18 cellular contexts compared by ENCODE assay signal in the genomic region with DNA sequence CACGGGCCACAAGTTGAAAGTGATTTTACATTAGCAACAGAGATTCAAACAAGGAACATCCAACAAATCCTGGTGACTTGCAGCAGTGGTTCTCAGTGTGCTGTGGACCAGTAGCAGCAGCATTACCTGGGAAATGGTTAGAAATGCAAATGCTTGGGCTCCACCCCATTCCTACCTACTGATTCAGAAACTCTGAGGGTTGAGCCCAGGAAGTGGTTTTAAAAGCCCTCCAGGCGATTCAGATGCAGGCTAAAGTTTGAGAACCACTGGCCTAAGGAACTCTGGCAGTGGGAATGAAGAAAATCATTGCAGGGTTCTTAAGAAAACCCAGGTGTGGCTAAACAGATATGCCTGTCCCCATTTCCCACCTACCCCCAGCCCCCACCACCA.
DNase-seq lines count a peak whose midpoint lies in the region; ATAC-seq, FAIRE-seq and TF ChIP-seq lines count a peak whose summit lies in the region.
"Had no signal": no experiment of that assay in that cellular context is flagged by ENCODE, and none has a peak within 500 bp of the region (broad histone marks: within the 10 kb centered on the region; RNA-seq: fewer than 3 reads in every experiment).

No MANE protein-coding gene starts in this region.

- no peak for TF ChIP-seq POLR2A in prostate gland (IDR thresholded peaks at IDR 0.05)

- H3K27ac ChIP-seq in prostate gland = no peak overlapping the region
- no peak overlapping the region for H3K27ac ChIP-seq in naive thymus-derived CD4-positive, alpha-beta T cell (ENCODE audit: low read depth, low read length)
- H3K27ac ChIP-seq: ascending aorta, heart right ventricle, WERI-Rb-1 had no signal

- H3K27me3 Mint-ChIP-seq in naive thymus-derived CD4-positive, alpha-beta T cell = peaks cover 2 to 29% (median 17%) of the 10 kb centered on the region in 5 donors

- no peaks in the 10 kb centered on the region for H3K9me3 ChIP-seq in prostate gland
- no peaks in the 10 kb centered on the region for H3K9me3 ChIP-seq in naive thymus-derived CD4-positive, alpha-beta T cell (ENCODE audit: control insufficient read depth in 2 of 3, low read length in 3 of 3)
- H3K9me3 ChIP-seq: ascending aorta, heart right ventricle had no signal

- DNase-seq in GM18507 (ENCODE audit: extremely low spot score, insufficient read length, low read depth) (no peak), NCI-H226 (peak; percentile 92), epithelial cell of esophagus (ENCODE audit: low read depth) (peak; percentile 98), prostate gland (ENCODE audit: low spot score) (peak; percentile 26), CD1c-positive myeloid dendritic cell (ENCODE audit: extremely low spot score) (no peak)
- DNase-seq in naive thymus-derived CD4-positive, alpha-beta T cell = no peak
- DNase-seq: activated T-cell treated with anti-CD3 and anti-CD28 coated beads, Interleukin-2, amount 50 U/mL, for 4 hours; CD8-positive, alpha-beta T cell; heart right ventricle; NCI-H2227 treated with DMSO at 0.1 percent for 48 hours; SHP77 treated with DMSO at 0.1 percent for 48 hours; stimulated activated CD4-positive, alpha-beta T cell treated with anti-CD3 and anti-CD28 coated beads, Interleukin-4, amount 100 ng/mL, for 1 hour; stimulated activated naive CD8-positive, alpha-beta T cell treated with anti-CD3 and anti-CD28 coated beads, Interleukin-15, Interleukin-2, amounts not matched to agents 100 U/mL and 50 U/mL, for 24 hours had no signal

- ATAC-seq in GM18909 (IDR thresholded peaks at IDR 0.05; ENCODE audit: poor library complexity, unreplicated experiment) (no peak), GM21526 (IDR thresholded peaks at IDR 0.05; ENCODE audit: low FRiP score, unreplicated experiment) (no peak)
- ATAC-seq in naive thymus-derived CD4-positive, alpha-beta T cell = no peak
- ATAC-seq: activated T-cell treated with anti-CD3 and anti-CD28 coated beads, Interleukin-2, amount 50 U/mL, for 4 hours; CD8-positive, alpha-beta T cell; stimulated activated naive CD8-positive, alpha-beta T cell treated with anti-CD3 and anti-CD28 coated beads, Interleukin-15, Interleukin-2, amounts not matched to agents 100 U/mL and 50 U/mL, for 24 hours had no signal

- no peaks in the 10 kb centered on the region for H3K27me3 ChIP-seq in prostate gland (replicated peaks; ENCODE audit: insufficient read depth)
- H3K27me3 ChIP-seq in naive thymus-derived CD4-positive, alpha-beta T cell (ENCODE audit: control insufficient read depth in 2 of 2, insufficient read depth in 2 of 2, low read length in 2 of 2) = peaks cover 0 to 3% of the 10 kb centered on the region in 2 donors
- H3K27me3 ChIP-seq: ascending aorta, heart right ventricle had no signal

- no peaks in the 10 kb centered on the region for H3K36me3 Mint-ChIP-seq in naive thymus-derived CD4-positive, alpha-beta T cell
- H3K36me3 Mint-ChIP-seq: CD8-positive, alpha-beta T cell had no signal

- POLR2A ChIA-PET in naive thymus-derived CD4-positive, alpha-beta T cell (lab: Charles Lee) = no interaction called here

- H3K4me1 ChIP-seq in prostate gland (replicated peaks) = no peaks in the 10 kb centered on the region
- H3K4me1 ChIP-seq in naive thymus-derived CD4-positive, alpha-beta T cell (ENCODE audit: control insufficient read depth in 2 of 2, insufficient read depth in 2 of 2, low read length in 2 of 2) = no peaks in the 10 kb centered on the region
- H3K4me1 ChIP-seq: ascending aorta had no signal

- TF ChIP-seq CTCF in epithelial cell of esophagus (IDR thresholded peaks at IDR 0.05; ENCODE audit: insufficient read depth, low read depth, low read length, missing control alignments) (no peak), prostate gland (IDR thresholded peaks at IDR 0.05) (no peak)

- H3K4me3 ChIP-seq in epithelial cell of esophagus (ENCODE audit: low read length) = no peak overlapping the region
- H3K4me3 ChIP-seq in prostate gland = no peak overlapping the region
- H3K4me3 ChIP-seq in naive thymus-derived CD4-positive, alpha-beta T cell (ENCODE audit: low read length) = no peak overlapping the region
- H3K4me3 ChIP-seq: ascending aorta, heart right ventricle had no signal

- WGBS in prostate gland = 45% methylated on average over 2 of the region's 2 CpGs

- CTCF ChIA-PET in naive thymus-derived CD4-positive, alpha-beta T cell (lab: Charles Lee) = no interaction called here

- H3K9me3 Mint-ChIP-seq in naive thymus-derived CD4-positive, alpha-beta T cell = no peaks in the 10 kb centered on the region
- H3K9me3 Mint-ChIP-seq: activated T-cell treated with anti-CD3 and anti-CD28 coated beads, Interleukin-2, amount 50 U/mL, for 4 hours; CD8-positive, alpha-beta T cell had no signal

- H3K27ac Mint-ChIP-seq in naive thymus-derived CD4-positive, alpha-beta T cell = no peak overlapping the region
- H3K27ac Mint-ChIP-seq: CD8-positive, alpha-beta T cell had no signal

- H3K36me3 ChIP-seq in prostate gland = no peaks in the 10 kb centered on the region
- no peaks in the 10 kb centered on the region for H3K36me3 ChIP-seq in naive thymus-derived CD4-positive, alpha-beta T cell (ENCODE audit: control insufficient read depth in 2 of 3, insufficient read depth in 3 of 3, low read length in 3 of 3)
- H3K36me3 ChIP-seq: ascending aorta, heart right ventricle, WERI-Rb-1 had no signal

- intact Hi-C loops in prostate gland (cut with DNase I) = no loop called here
- intact Hi-C loops in naive thymus-derived CD4-positive, alpha-beta T cell (cut with micrococcal nuclease) = no loop called here

- FAIRE-seq in GM18507 (lab: Jason Lieb, UNC) = peak; percentile 39
- FAIRE-seq: GM12891 had no signal

- no peak overlapping the region for H3K4me3 Mint-ChIP-seq in naive thymus-derived CD4-positive, alpha-beta T cell
- H3K4me3 Mint-ChIP-seq: activated T-cell treated with anti-CD3 and anti-CD28 coated beads, Interleukin-2, amount 50 U/mL, for 4 hours; CD8-positive, alpha-beta T cell had no signal

- peaks cover 0 to 3% (median 0%) of the 10 kb centered on the region in 7 donors for H3K4me1 Mint-ChIP-seq in naive thymus-derived CD4-positive, alpha-beta T cell

Comparison
In these comparisons a context has a peak if more than half of its experiments do, and no peak if none do; other contexts are left out.
1. DNase-seq: peak in NCI-H226 (single experiment), epithelial cell of esophagus (single experiment) and prostate gland (single experiment); none in GM18507 (single experiment), CD1c-positive myeloid dendritic cell (single experiment) and naive thymus-derived CD4-positive, alpha-beta T cell (0 of 9).